In the genomic region with DNA sequence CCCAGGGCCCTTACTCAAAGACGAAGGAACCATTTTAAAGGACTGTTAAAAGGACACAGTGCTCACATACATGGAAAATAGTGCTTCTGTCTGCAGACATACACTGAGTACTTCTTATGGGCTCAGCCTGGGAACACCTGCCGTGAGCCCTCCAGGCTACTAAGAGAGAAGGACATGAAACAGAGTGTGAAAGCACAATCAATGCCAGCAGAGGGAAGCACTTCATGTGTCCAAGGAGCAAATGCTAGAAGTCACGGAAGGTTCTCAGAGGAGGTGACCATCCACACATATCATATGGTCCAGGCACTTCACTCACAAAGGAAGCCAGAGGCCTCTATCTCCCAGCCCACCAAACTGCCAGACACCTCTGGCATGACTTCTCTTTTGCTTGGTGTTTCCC, we compare ENCODE assay signal across 12 cellular contexts. TPM values are rescaled to one million over a fixed set of nuclear protein-coding genes. Genes with fewer than 3 reads are reported as not detected.
DNase-seq lines count a peak whose midpoint lies in the region; ATAC-seq and TF ChIP-seq lines count a peak whose summit lies in the region.
"Had no signal": no experiment of that assay in that cellular context is flagged by ENCODE, and none has a peak within 500 bp of the region (broad histone marks: within the 10 kb centered on the region; RNA-seq: fewer than 3 reads in every experiment).

No MANE protein-coding gene starts in this region.

- H2AFZ ChIP-seq in HCT116 (ENCODE audit: low read depth, low read length, poor library complexity, severe bottlenecking), result no peak overlapping the region

- ATAC-seq in activated CD8-positive, alpha-beta T cell treated with anti-CD3 and anti-CD28 coated beads for 36 hours, result no peak
- no peak for ATAC-seq in activated CD8-positive, alpha-beta T cell treated with anti-CD3 and anti-CD28 coated beads, Interleukin-2, amount 10 ng/mL, durations not matched to agents 7 days and 5 days
- 0 out of 2 replicates have a peak, but pooled peaks have one; percentile 47 for ATAC-seq in HCT116
- ATAC-seq: PC-3 had no signal

- 0 out of 2 replicates have a peak, but pooled peaks have one; percentile 5 for TF ChIP-seq RAD21 in HCT116 (IDR thresholded peaks at IDR 0.05; ENCODE audit: low read depth)

- H3K9me3 ChIP-seq in HCT116 (ENCODE audit: control insufficient read depth in 1 of 2, insufficient read depth in 1 of 2, low read depth in 1 of 2, low read length in 2 of 2), result no peaks in the 10 kb centered on the region

- H3K27me3 Mint-ChIP-seq in activated CD8-positive, alpha-beta T cell treated with anti-CD3 and anti-CD28 coated beads for 36 hours, result no peaks in the 10 kb centered on the region
- H3K27me3 Mint-ChIP-seq in activated CD8-positive, alpha-beta T cell treated with anti-CD3 and anti-CD28 coated beads, Interleukin-2, amount 10 ng/mL, durations not matched to agents 7 days and 5 days (ENCODE audit: low read depth), result no peaks in the 10 kb centered on the region
- H3K27me3 Mint-ChIP-seq in activated naive CD8-positive, alpha-beta T cell treated with anti-CD3 and anti-CD28 coated beads for 36 hours, result no peaks in the 10 kb centered on the region
- no peaks in the 10 kb centered on the region for H3K27me3 Mint-ChIP-seq in progenitor cell of endocrine pancreas
- H3K27me3 Mint-ChIP-seq: B cell had no signal

- TF ChIP-seq CTCF in activated CD8-positive, alpha-beta T cell treated with anti-CD3 and anti-CD28 coated beads for 36 hours (IDR thresholded peaks at IDR 0.05), result no peak
- TF ChIP-seq CTCF in HCT116 (IDR thresholded peaks at IDR 0.05 in 2 of 3, conservative IDR thresholded peaks at IDR 0.05 in 1 of 3; ENCODE audit: borderline replicate concordance in 1 of 3, insufficient read depth in 1 of 3, low read depth in 2 of 3, low read length in 2 of 3) (0 out of 6 replicates have a peak, but pooled peaks of 1 of the 3 experiments have one; percentile 14), progenitor cell of endocrine pancreas (IDR thresholded peaks at IDR 0.05; ENCODE audit: unreplicated experiment) (peak; percentile 38)

- intact Hi-C loops in activated CD8-positive, alpha-beta T cell treated with anti-CD3 and anti-CD28 coated beads for 36 hours (cut with micrococcal nuclease), result no loop called here
- intact Hi-C loops in HCT116 (cut with micrococcal nuclease), result no loop called here

- no peaks in the 10 kb centered on the region for H3K36me3 ChIP-seq in HCT116 (ENCODE audit: control insufficient read depth in 1 of 2, insufficient read depth in 2 of 2, low read length in 2 of 2)

- H4K20me1 ChIP-seq in HCT116 (ENCODE audit: insufficient read depth), result no peaks in the 10 kb centered on the region

- no TSS peak for BruUV-seq in HCT116 (replicated peaks; lab: Mats Ljungman, UMichigan)

- H3K9me2 ChIP-seq in HCT116 (ENCODE audit: insufficient read depth), result no peaks in the 10 kb centered on the region

- no peaks in the 10 kb centered on the region for H3K4me1 ChIP-seq in HCT116 (ENCODE audit: control insufficient read depth in 1 of 2, insufficient read depth in 2 of 2, low read length in 2 of 2)

- H3K4me3 ChIP-seq in HCT116 (replicated peaks in 1 of 2; ENCODE audit: low read depth in 1 of 2, low read length in 2 of 2), result no peak overlapping the region

- H3K9me3 Mint-ChIP-seq in activated CD8-positive, alpha-beta T cell treated with anti-CD3 and anti-CD28 coated beads for 36 hours, result no peaks in the 10 kb centered on the region
- H3K9me3 Mint-ChIP-seq in activated CD8-positive, alpha-beta T cell treated with anti-CD3 and anti-CD28 coated beads, Interleukin-2, amount 10 ng/mL, durations not matched to agents 7 days and 5 days (ENCODE audit: insufficient read depth), result no peaks in the 10 kb centered on the region
- no peaks in the 10 kb centered on the region for H3K9me3 Mint-ChIP-seq in activated naive CD8-positive, alpha-beta T cell treated with anti-CD3 and anti-CD28 coated beads for 36 hours
- H3K9me3 Mint-ChIP-seq in progenitor cell of endocrine pancreas (ENCODE audit: low read depth), result no peaks in the 10 kb centered on the region
- H3K9me3 Mint-ChIP-seq: mesothelial cell of epicardium had no signal

- peaks cover 31% of the 10 kb centered on the region; the same call in 1 of the 2 replicates for H3K27me3 ChIP-seq in HCT116 (ENCODE audit: insufficient read depth, low read length)

- no peak for TF ChIP-seq POLR2A in HCT116 (IDR thresholded peaks at IDR 0.05; ENCODE audit: borderline replicate concordance, extremely low read depth, insufficient read depth, insufficient read length)

- H3K4me2 ChIP-seq in HCT116 (ENCODE audit: low read length), result no peak overlapping the region

- H3K4me1 Mint-ChIP-seq in activated CD8-positive, alpha-beta T cell treated with anti-CD3 and anti-CD28 coated beads for 36 hours (ENCODE audit: low read depth), result peaks cover 58% of the 10 kb centered on the region
- peaks cover 23% of the 10 kb centered on the region for H3K4me1 Mint-ChIP-seq in activated CD8-positive, alpha-beta T cell treated with anti-CD3 and anti-CD28 coated beads, Interleukin-2, amount 10 ng/mL, durations not matched to agents 7 days and 5 days (ENCODE audit: low read depth)
- peaks cover 50% of the 10 kb centered on the region for H3K4me1 Mint-ChIP-seq in activated naive CD8-positive, alpha-beta T cell treated with anti-CD3 and anti-CD28 coated beads for 36 hours
- H3K4me1 Mint-ChIP-seq in progenitor cell of endocrine pancreas (ENCODE audit: low read depth), result peaks cover 21% of the 10 kb centered on the region

- no peaks in the 10 kb centered on the region for H3K79me2 ChIP-seq in HCT116 (ENCODE audit: insufficient read depth, low read length)

- H3K27ac Mint-ChIP-seq in activated CD8-positive, alpha-beta T cell treated with anti-CD3 and anti-CD28 coated beads for 36 hours, result peak overlapping the region; percentile 43
- no peak overlapping the region for H3K27ac Mint-ChIP-seq in activated CD8-positive, alpha-beta T cell treated with anti-CD3 and anti-CD28 coated beads, Interleukin-2, amount 10 ng/mL, durations not matched to agents 7 days and 5 days
- peak overlapping the region; percentile 40 for H3K27ac Mint-ChIP-seq in activated naive CD8-positive, alpha-beta T cell treated with anti-CD3 and anti-CD28 coated beads for 36 hours
- H3K27ac Mint-ChIP-seq in progenitor cell of endocrine pancreas, result peak overlapping the region; percentile 68
- H3K27ac Mint-ChIP-seq: B cell, mesothelial cell of epicardium had no signal

- DNase-seq in activated CD8-positive, alpha-beta T cell treated with anti-CD3 and anti-CD28 coated beads for 36 hours, result no peak
- no peak for DNase-seq in activated CD8-positive, alpha-beta T cell treated with anti-CD3 and anti-CD28 coated beads, Interleukin-2, amount 10 ng/mL, durations not matched to agents 7 days and 5 days
- no peak for DNase-seq in HCT116 (ENCODE audit: low read depth, low spot score)
- no peak for DNase-seq in activated naive CD8-positive, alpha-beta T cell treated with anti-CD3 and anti-CD28 coated beads for 36 hours
- no peak for DNase-seq in progenitor cell of endocrine pancreas (ENCODE audit: low spot score, unreplicated experiment)
- no peak for DNase-seq in SKM-1 (lab: John Stamatoyannopoulos, UW; ENCODE audit: unreplicated experiment)
- DNase-seq in stimulated activated CD4-positive, alpha-beta T cell treated with anti-CD3 and anti-CD28 coated beads, Interleukin-4, amount 100 ng/mL, for 4 hours, result no peak
- DNase-seq in middle frontal gyrus (ENCODE audit: extremely low spot score, low spot score), result no peak
- DNase-seq: NCI-H1048, PC-3 had no signal

- H3K36me3 Mint-ChIP-seq in activated CD8-positive, alpha-beta T cell treated with anti-CD3 and anti-CD28 coated beads for 36 hours (ENCODE audit: low read depth), result peaks cover 17% of the 10 kb centered on the region
- H3K36me3 Mint-ChIP-seq in activated CD8-positive, alpha-beta T cell treated with anti-CD3 and anti-CD28 coated beads, Interleukin-2, amount 10 ng/mL, durations not matched to agents 7 days and 5 days (ENCODE audit: low read depth), result peaks cover 3% of the 10 kb centered on the region
- H3K36me3 Mint-ChIP-seq in activated naive CD8-positive, alpha-beta T cell treated with anti-CD3 and anti-CD28 coated beads for 36 hours, result peaks cover 21% of the 10 kb centered on the region
- peaks cover 4% of the 10 kb centered on the region for H3K36me3 Mint-ChIP-seq in progenitor cell of endocrine pancreas (ENCODE audit: insufficient read depth)
- H3K36me3 Mint-ChIP-seq: mesothelial cell of epicardium had no signal

- no peak overlapping the region for H3K27ac ChIP-seq in HCT116 (ENCODE audit: low read depth, low read length)

- CTCF ChIA-PET in activated CD8-positive, alpha-beta T cell treated with anti-CD3 and anti-CD28 coated beads for 36 hours (lab: Charles Lee), result no interaction called here
- CTCF ChIA-PET in activated CD8-positive, alpha-beta T cell treated with anti-CD3 and anti-CD28 coated beads, Interleukin-2, amount 10 ng/mL, durations not matched to agents 7 days and 5 days (lab: Charles Lee), result no interaction called here
- CTCF ChIA-PET in HCT116 (lab: Charles Lee), result no interaction called here

- RAD21 ChIA-PET in HCT116 (lab: Charles Lee; ENCODE audit: low non-redundant PET in 1 of 2, low total read pairs in 2 of 2, uncharacterized antibody in 2 of 2, unreplicated experiment in 2 of 2), result no interaction called here

- no peak overlapping the region for H3K4me3 Mint-ChIP-seq in activated CD8-positive, alpha-beta T cell treated with anti-CD3 and anti-CD28 coated beads for 36 hours
- no peak overlapping the region for H3K4me3 Mint-ChIP-seq in activated CD8-positive, alpha-beta T cell treated with anti-CD3 and anti-CD28 coated beads, Interleukin-2, amount 10 ng/mL, durations not matched to agents 7 days and 5 days
- H3K4me3 Mint-ChIP-seq in activated naive CD8-positive, alpha-beta T cell treated with anti-CD3 and anti-CD28 coated beads for 36 hours, result no peak overlapping the region
- no peak overlapping the region for H3K4me3 Mint-ChIP-seq in progenitor cell of endocrine pancreas (ENCODE audit: low read depth)
- H3K4me3 Mint-ChIP-seq: B cell, mesothelial cell of epicardium had no signal

- H3K9ac ChIP-seq in HCT116 (ENCODE audit: low read length), result no peak overlapping the region

- POLR2A ChIA-PET in activated CD8-positive, alpha-beta T cell treated with anti-CD3 and anti-CD28 coated beads for 36 hours (lab: Charles Lee), result no interaction called here
- POLR2A ChIA-PET in activated CD8-positive, alpha-beta T cell treated with anti-CD3 and anti-CD28 coated beads, Interleukin-2, amount 10 ng/mL, durations not matched to agents 7 days and 5 days (lab: Charles Lee), result no interaction called here
- POLR2A ChIA-PET in HCT116 (lab: Charles Lee), result no interaction called here

TF ChIP-seq in HCT116, 20 proteins besides CTCF, POLR2A, EP300 and RAD21 (continues in another document):
- TF ChIP-seq ZFX (IDR thresholded peaks at IDR 0.05) (no peak), ZNF274 (IDR thresholded peaks at IDR 0.05; ENCODE audit: low read depth, low read length) (no peak), FOSL1 (IDR thresholded peaks at IDR 0.05; ENCODE audit: low read depth) (no peak)

RNA-seq across cellular contexts. Expression of a gene that starts 15.5 kb away (rescaled TPM):
- 10 to 100 TPM; 72.8 to 75.3 TPM for total RNA-seq in activated CD8-positive, alpha-beta T cell treated with anti-CD3 and anti-CD28 coated beads for 36 hours
- total RNA-seq in activated CD8-positive, alpha-beta T cell treated with anti-CD3 and anti-CD28 coated beads, Interleukin-2, amount 10 ng/mL, durations not matched to agents 7 days and 5 days, result 10 to 100 TPM; 64.0 to 68.5 TPM
- total RNA-seq in HCT116 (2021; ENCODE audit: unreplicated experiment) (1.1 TPM), progenitor cell of endocrine pancreas (65.5 and 66.1 TPM in 2 replicates)
- 0.02 and 0.10 TPM in 2 replicates for polyA plus RNA-seq in HCT116 (2012)
- total RNA-seq in activated naive CD8-positive, alpha-beta T cell treated with anti-CD3 and anti-CD28 coated beads for 36 hours, result 10 to 100 TPM; 68.0 to 74.4 TPM
- total RNA-seq: PC-3 had no signal

Comparison
In these comparisons a context has a peak if more than half of its experiments do, and no peak if none do; other contexts are left out.
1. RNA of a gene that starts 15.5 kb away (total RNA-seq): 72.8 to 75.3 TPM in activated CD8-positive, alpha-beta T cell treated with anti-CD3 and anti-CD28 coated beads for 36 hours, 68.0 to 74.4 TPM in activated naive CD8-positive, alpha-beta T cell treated with anti-CD3 and anti-CD28 coated beads for 36 hours, 64.0 to 68.5 TPM in activated CD8-positive, alpha-beta T cell treated with anti-CD3 and anti-CD28 coated beads, Interleukin-2, amount 10 ng/mL, durations not matched to agents 7 days and 5 days and 65.5 to 66.1 TPM in progenitor cell of endocrine pancreas; 1.1 TPM in HCT116 (single experiment); every median in the first group is over 10 times any median in the second.